Comparison of ENCODE assay signal across 14 cellular contexts in the genomic region with DNA sequence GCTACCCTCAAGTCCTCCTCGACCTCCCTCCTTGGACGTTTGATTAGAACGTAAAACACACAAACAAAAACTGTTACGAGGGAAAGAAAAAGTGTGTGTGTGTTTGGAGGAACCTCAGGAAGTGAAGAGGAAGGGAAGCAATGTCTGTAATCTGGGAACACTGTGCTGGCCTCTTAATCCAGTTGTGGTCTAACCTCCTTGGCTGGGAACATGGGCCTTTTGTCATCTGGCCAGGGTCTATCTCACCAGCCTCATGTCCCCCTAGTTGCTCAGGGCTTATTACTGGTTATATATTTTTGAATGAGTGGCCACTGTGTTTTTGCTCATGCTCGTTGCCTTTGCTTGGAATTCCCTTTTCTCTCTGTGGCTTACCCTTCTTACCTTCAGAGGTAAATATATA.
DNase-seq lines count a peak whose midpoint lies in the region; ATAC-seq and TF ChIP-seq lines count a peak whose summit lies in the region.
"Had no signal": no experiment of that assay in that cellular context is flagged by ENCODE, and none has a peak within 500 bp of the region (broad histone marks: within the 10 kb centered on the region; RNA-seq: fewer than 3 reads in every experiment).

No MANE protein-coding gene starts in this region.

- no peak overlapping the region for H2AFZ ChIP-seq in SK-N-SH (ENCODE audit: low read depth)

- H3K9me3 ChIP-seq in SK-N-SH = no peaks in the 10 kb centered on the region
- no peaks in the 10 kb centered on the region for H3K9me3 ChIP-seq in RWPE2 (ENCODE audit: severe bottlenecking)
- H3K9me3 ChIP-seq: HAP-1 had no signal

- no peaks in the 10 kb centered on the region for H3K79me1 ChIP-seq in mesendoderm (ENCODE audit: low read length)

- H2BK120ac ChIP-seq in mesendoderm (ENCODE audit: low read depth, low read length) = no peak overlapping the region

- no peak overlapping the region for H3K9ac ChIP-seq in SK-N-SH
- no peak overlapping the region for H3K9ac ChIP-seq in mesendoderm (ENCODE audit: low read length)

- H3K79me2 ChIP-seq in SK-N-SH (ENCODE audit: insufficient read depth) = no peaks in the 10 kb centered on the region
- no peaks in the 10 kb centered on the region for H3K79me2 ChIP-seq in mesendoderm (ENCODE audit: control insufficient read depth, insufficient read depth, low read length)

- TF ChIP-seq CTCF in SK-N-SH (IDR thresholded peaks at IDR 0.05) (no peak), RWPE2 (IDR thresholded peaks at IDR 0.05; ENCODE audit: poor library complexity, severe bottlenecking) (no peak)

- no peak overlapping the region for H2BK5ac ChIP-seq in mesendoderm (ENCODE audit: low read length)

- H4K20me1 ChIP-seq in SK-N-SH (ENCODE audit: insufficient read depth) = no peaks in the 10 kb centered on the region

- peak overlapping the region; percentile 38 for H2BK15ac ChIP-seq in mesendoderm (replicated peaks; ENCODE audit: low read depth)

- peak overlapping the region; percentile 44 for H3K18ac ChIP-seq in mesendoderm (ENCODE audit: low read length)

- no peak overlapping the region for H4K8ac ChIP-seq in mesendoderm (ENCODE audit: low read depth, low read length)

- TF ChIP-seq RAD21 in SK-N-SH (IDR thresholded peaks at IDR 0.05; ENCODE audit: low read length) = no peak

- no peak overlapping the region for H3K4ac ChIP-seq in mesendoderm (ENCODE audit: low read depth, low read length)

- DNase-seq in SK-N-SH (no peak), RWPE2 (ENCODE audit: low spot score) (peak; percentile 14), mesendoderm (no peak), NCI-H2196 treated with DMSO at 0.1 percent for 48 hours (lab: John Stamatoyannopoulos, UW; ENCODE audit: unreplicated experiment) (no peak), HCEC 1CT (no peak)
- DNase-seq: DMS79 treated with DMSO at 0.1 percent for 48 hours, NCI-H187 treated with DMSO at 0.1 percent for 48 hours, NCI-H524 had no signal

- no peak overlapping the region for H2AK5ac ChIP-seq in mesendoderm (ENCODE audit: low read length)

- H3K27ac ChIP-seq in SK-N-SH (ENCODE audit: low read depth in 2 of 2, low read length in 1 of 2) (no peak overlapping the region), RWPE2 (ENCODE audit: poor library complexity, severe bottlenecking) (no peak overlapping the region), mesendoderm (ENCODE audit: low read depth, low read length) (no peak overlapping the region)
- H3K27ac ChIP-seq: 22Rv1 had no signal

- H3K9me2 ChIP-seq in SK-N-SH = no peaks in the 10 kb centered on the region

- WGBS in SK-N-SH (ENCODE audit: low lambda C conversion rate) = 73% methylated on average over 5 of the region's 5 CpGs
- WGBS in mesendoderm (ENCODE audit: extremely low coverage, insufficient coverage, low lambda C conversion rate) = no CpG with 5 or more reads among the region's 5 CpGs

- peak overlapping the region; percentile 34 for H3K56ac ChIP-seq in mesendoderm (ENCODE audit: low read length)

- H4K5ac ChIP-seq in mesendoderm (ENCODE audit: low read length) = no peak overlapping the region

- no peak for TF ChIP-seq EP300 in SK-N-SH (IDR thresholded peaks at IDR 0.05; ENCODE audit: borderline replicate concordance in 1 of 2, low read depth in 1 of 2, low read length in 1 of 2)

- CTCF ChIA-PET in SK-N-SH (lab: Yijun Ruan, JAX) = interaction anchor here (22.9 kb wide), 1 partner anchor 152 kb away, joined by 629 read pairs; no protein-coding TSS in a partner anchor

- H3K23ac ChIP-seq in mesendoderm (ENCODE audit: low read length) = no peak overlapping the region

- no peaks in the 10 kb centered on the region for H3K36me3 ChIP-seq in SK-N-SH (replicated peaks in 1 of 2; ENCODE audit: control insufficient read depth in 1 of 2, insufficient read depth in 2 of 2, low read length in 1 of 2)
- H3K36me3 ChIP-seq in RWPE2 (ENCODE audit: low read depth) = no peaks in the 10 kb centered on the region
- H3K36me3 ChIP-seq in mesendoderm (ENCODE audit: control insufficient read depth, insufficient read depth, low read length) = no peaks in the 10 kb centered on the region
- H3K36me3 ChIP-seq: HAP-1 had no signal

- no peak for ATAC-seq in SK-N-SH treated with all-trans-retinoic acid at 6 μM for 48 hours
- ATAC-seq in RWPE2 (ENCODE audit: low read depth) = no peak
- no peak for ATAC-seq in HG03039 (IDR thresholded peaks at IDR 0.05; ENCODE audit: unreplicated experiment)
- no peak for ATAC-seq in HG02970 (IDR thresholded peaks at IDR 0.05; ENCODE audit: low FRiP score, unreplicated experiment)
- ATAC-seq: Right ventricle myocardium inferior had no signal

- no peaks in the 10 kb centered on the region; a peak in 1 of 4 replicates for H3K4me1 ChIP-seq in SK-N-SH (ENCODE audit: control insufficient read depth in 1 of 2, insufficient read depth in 2 of 2, low read depth in 1 of 2, low read length in 1 of 2)
- peaks cover 10% of the 10 kb centered on the region for H3K4me1 ChIP-seq in RWPE2 (ENCODE audit: insufficient read depth, poor library complexity, severe bottlenecking)
- peaks cover 7% of the 10 kb centered on the region for H3K4me1 ChIP-seq in mesendoderm (ENCODE audit: control insufficient read depth, low read depth, low read length)
- H3K4me1 ChIP-seq: HAP-1 had no signal

- no peak overlapping the region for H3K4me3 ChIP-seq in SK-N-SH (ENCODE audit: low read depth in 2 of 2, low read length in 1 of 2)
- H3K4me3 ChIP-seq in RWPE2 (ENCODE audit: severe bottlenecking) = no peak overlapping the region
- H3K4me3 ChIP-seq in mesendoderm (ENCODE audit: low read length) = no peak overlapping the region
- H3K4me3 ChIP-seq: HAP-1 had no signal

- no peaks in the 10 kb centered on the region for H3F3A ChIP-seq in SK-N-SH (replicated peaks; ENCODE audit: insufficient read depth)

- POLR2A ChIA-PET in SK-N-SH (lab: Yijun Ruan, JAX) = no interaction called here

- no peaks in the 10 kb centered on the region for H3K27me3 ChIP-seq in SK-N-SH (ENCODE audit: insufficient read depth)
- no peaks in the 10 kb centered on the region for H3K27me3 ChIP-seq in RWPE2 (ENCODE audit: insufficient read depth, poor library complexity, severe bottlenecking)
- no peaks in the 10 kb centered on the region for H3K27me3 ChIP-seq in mesendoderm (ENCODE audit: insufficient read depth, low read length, poor library complexity)

- no peak overlapping the region for H3K4me2 ChIP-seq in SK-N-SH
- no peak overlapping the region for H3K4me2 ChIP-seq in mesendoderm (ENCODE audit: low read length)

TF ChIP-seq in SK-N-SH treated with all-trans-retinoic acid at 6 μM for 48 hours, 23 proteins besides CTCF, POLR2A, EP300 and RAD21:
- no peak for TF ChIP-seq SNAI2 (CRISPR knock-in tag; IDR thresholded peaks at IDR 0.05)
- peak; percentile 90 for TF ChIP-seq ZNF70 (CRISPR knock-in tag; IDR thresholded peaks at IDR 0.05)

TF ChIP-seq in SK-N-SH, 30 proteins besides CTCF, POLR2A, EP300 and RAD21:
- no peak for TF ChIP-seq RFX5 (IDR thresholded peaks at IDR 0.05; ENCODE audit: low read length)
- TF ChIP-seq FOXM1 (IDR thresholded peaks at IDR 0.05; ENCODE audit: low read depth) = no peak
- no peak for TF ChIP-seq NFIC (IDR thresholded peaks at IDR 0.05; ENCODE audit: borderline replicate concordance)
- no peak for TF ChIP-seq YY1 (IDR thresholded peaks at IDR 0.05; ENCODE audit: low read depth)
- TF ChIP-seq MXI1 (IDR thresholded peaks at IDR 0.05; ENCODE audit: low read depth, low read length) = no peak
- TF ChIP-seq RXRA (IDR thresholded peaks at IDR 0.05; ENCODE audit: borderline replicate concordance, low read depth) = no peak
TF ChIP-seq in SK-N-SH: peak in this region for 0.
